8 cellular contexts compared by ENCODE assay signal in the genomic region with DNA sequence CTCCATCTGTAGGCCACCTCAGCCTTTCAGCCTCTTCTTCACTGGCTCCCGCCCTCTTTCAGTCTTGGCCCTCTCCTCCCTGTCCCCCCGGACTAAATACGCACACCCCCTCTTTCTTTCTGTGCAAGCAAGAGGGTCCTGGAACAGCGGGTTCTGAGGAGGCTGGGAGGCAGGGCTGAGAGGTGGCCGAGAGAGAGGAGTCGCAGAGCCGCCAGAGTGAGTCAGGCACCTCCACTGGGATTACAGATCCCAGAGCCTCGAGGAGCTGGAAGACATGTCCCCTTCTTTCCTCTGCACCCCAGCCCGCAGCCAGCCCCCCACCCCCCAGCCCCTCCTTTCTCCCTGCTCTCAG. TPM values are rescaled to one million over a fixed set of nuclear protein-coding genes. Genes with fewer than 3 reads are reported as not detected.
A peak's percentile ranks its signal among the peaks of the same experiment; 100 is the strongest.
DNase-seq lines count a peak whose midpoint lies in the region; ATAC-seq and TF ChIP-seq lines count a peak whose summit lies in the region.

TSS of gene CCDC136 (plus strand) at position 1 of the 352 bp plus-strand sequence. CDS start 444 bp downstream, outside the sequence.

- H3K36me3 ChIP-seq in adipocyte (ENCODE audit: control insufficient read depth, insufficient read depth, low read length, severe bottlenecking) (no peaks in the 10 kb centered on the region), suprapubic skin (no peaks in the 10 kb centered on the region)

- 12% methylated on average over 9 of the region's 9 CpGs for WGBS in suprapubic skin

- H3K9me3 ChIP-seq in adipocyte (ENCODE audit: control insufficient read depth, low read length) (no peaks in the 10 kb centered on the region), suprapubic skin (no peaks in the 10 kb centered on the region)

- H3K4me3 ChIP-seq in adipocyte (ENCODE audit: low read length) = peak within 1 kb of the TSS; percentile 88
- H3K4me3 ChIP-seq in suprapubic skin = peak within 1 kb of the TSS; percentile 79

- ATAC-seq in activated T-cell treated with anti-CD3 and anti-CD28 coated beads, Interleukin-2, amount 50 U/mL, for 72 hours (replicated peaks in 1 of 2) = no peak
- ATAC-seq in GM21528 (IDR thresholded peaks at IDR 0.05; ENCODE audit: low FRiP score, unreplicated experiment) (no peak), HG03196 (IDR thresholded peaks at IDR 0.05; ENCODE audit: unreplicated experiment) (no peak), HG02852 (IDR thresholded peaks at IDR 0.05; ENCODE audit: unreplicated experiment) (no peak)

- H3K4me1 ChIP-seq in adipocyte (ENCODE audit: control insufficient read depth, insufficient read depth, low read length) = peaks cover 11% of the 10 kb centered on the region
- H3K4me1 ChIP-seq in suprapubic skin = peaks cover 25% of the 10 kb centered on the region

- peaks cover 24% of the 10 kb centered on the region for H3K27me3 Mint-ChIP-seq in activated T-cell treated with anti-CD3 and anti-CD28 coated beads, Interleukin-2, amount 50 U/mL, for 72 hours (ENCODE audit: low read depth)
- H3K27me3 Mint-ChIP-seq in immature natural killer cell (ENCODE audit: low read depth in 3 of 3) = peaks cover 0 to 5% (median 2%) of the 10 kb centered on the region in 3 donors

- no peaks in the 10 kb centered on the region for H3K36me3 Mint-ChIP-seq in activated T-cell treated with anti-CD3 and anti-CD28 coated beads, Interleukin-2, amount 50 U/mL, for 72 hours (ENCODE audit: insufficient read depth in 2 of 2)
- peaks cover 4 to 8% (median 6%) of the 10 kb centered on the region in 3 donors for H3K36me3 Mint-ChIP-seq in immature natural killer cell

- H3K4me1 Mint-ChIP-seq in activated T-cell treated with anti-CD3 and anti-CD28 coated beads, Interleukin-2, amount 50 U/mL, for 72 hours (ENCODE audit: low read depth) = peaks cover 11% of the 10 kb centered on the region
- H3K4me1 Mint-ChIP-seq in immature natural killer cell = peaks cover 5 to 8% of the 10 kb centered on the region in 2 donors

- peak within 1 kb of the TSS; percentile 86 for H3K9ac ChIP-seq in adipocyte (ENCODE audit: low read length)

- peak within 1 kb of the TSS; percentile 32 for H3K27ac Mint-ChIP-seq in activated T-cell treated with anti-CD3 and anti-CD28 coated beads, Interleukin-2, amount 50 U/mL, for 72 hours
- H3K27ac Mint-ChIP-seq in immature natural killer cell = peak within 1 kb of the TSS in 4 of 6 donors; percentile 6 to 59 (median 32)

- H3K4me3 Mint-ChIP-seq in activated T-cell treated with anti-CD3 and anti-CD28 coated beads, Interleukin-2, amount 50 U/mL, for 72 hours = peak within 1 kb of the TSS; percentile 89 to 90
- H3K4me3 Mint-ChIP-seq in immature natural killer cell = peak within 1 kb of the TSS; percentile 72 to 85 (median 77)

- TF ChIP-seq CTCF in suprapubic skin (IDR thresholded peaks at IDR 0.05) = no peak

- no peak for TF ChIP-seq POLR2A in suprapubic skin (IDR thresholded peaks at IDR 0.05)

- H3K9me3 Mint-ChIP-seq in activated T-cell treated with anti-CD3 and anti-CD28 coated beads, Interleukin-2, amount 50 U/mL, for 72 hours = no peaks in the 10 kb centered on the region
- H3K9me3 Mint-ChIP-seq in immature natural killer cell = no peaks in the 10 kb centered on the region

- DNase-seq in activated T-cell treated with anti-CD3 and anti-CD28 coated beads, Interleukin-2, amount 50 U/mL, for 72 hours = peak in 1 of 2 donors; percentile 3
- no peak for DNase-seq in activated T-cell treated with anti-CD3 and anti-CD28 coated beads for 4 hours
- DNase-seq in adipocyte (ENCODE audit: low read depth) = peak; percentile 38
- DNase-seq in immature natural killer cell = no peak
- no peak for DNase-seq in suprapubic skin (ENCODE audit: low spot score in 2 of 2)

- no peaks in the 10 kb centered on the region for H3K27me3 ChIP-seq in adipocyte (replicated peaks; ENCODE audit: control insufficient read depth, insufficient read depth, low read length)
- no peaks in the 10 kb centered on the region for H3K27me3 ChIP-seq in suprapubic skin

- no peak for TF ChIP-seq EP300 in suprapubic skin (IDR thresholded peaks at IDR 0.05)

- no peak within 1 kb of the TSS for H3K27ac ChIP-seq in suprapubic skin

RNA-seq across cellular contexts. Expression of gene CCDC136, which starts in this region (rescaled TPM):
- 1 to 10 TPM; 4.6 to 7.4 TPM for total RNA-seq in activated T-cell treated with anti-CD3 and anti-CD28 coated beads, Interleukin-2, amount 50 U/mL, for 72 hours
- polyA plus RNA-seq in immature natural killer cell = 1 to 10 TPM in 1 of 3 donors, under 1 TPM in 1, not detected in 1; 0.24 to 2.6 TPM
- 1 to 10 TPM in 3 of 4 donors, under 1 TPM in 1; 0.95 to 4.8 (median 2.1) TPM for total RNA-seq in suprapubic skin
